ENCODE assay signal across 23 cellular contexts in the genomic region with DNA sequence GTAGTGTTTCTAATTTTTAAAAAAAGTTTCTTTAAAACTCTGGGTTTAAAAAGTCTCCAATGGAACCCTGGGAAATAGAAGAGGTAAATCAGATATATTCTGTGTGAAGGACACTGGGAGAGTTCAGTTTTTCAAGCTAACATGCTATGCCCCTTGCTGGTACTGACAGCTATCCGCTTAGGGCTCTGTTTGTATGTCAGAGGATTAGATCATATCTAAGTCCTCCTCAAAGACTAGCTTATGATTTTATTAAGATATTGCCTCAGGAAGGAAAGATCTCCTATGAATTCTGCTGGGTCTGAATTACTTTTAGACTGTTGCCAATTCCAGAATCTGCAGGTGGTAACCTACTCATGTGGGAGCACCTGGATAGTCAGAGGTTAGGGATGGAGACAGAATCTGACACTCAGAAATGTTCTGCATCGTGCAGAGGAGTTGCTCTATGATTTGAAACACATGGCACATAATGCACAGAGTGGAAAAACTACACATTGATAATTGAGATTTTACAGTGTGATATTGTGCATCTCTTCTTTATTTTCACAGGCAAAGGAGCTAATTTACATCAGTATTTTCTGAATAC.
"Had no signal": no experiment of that assay in that cellular context is flagged by ENCODE, and none has a peak within 500 bp of the region (broad histone marks: within the 10 kb centered on the region; RNA-seq: fewer than 3 reads in every experiment).

No MANE protein-coding gene starts in this region.

- H3K4me3 ChIP-seq: gastroesophageal sphincter, heart left ventricle, mucosa of descending colon, sigmoid colon, smooth muscle cell, testis, vagina had no signal

- DNase-seq: activated CD4-positive, alpha-beta T cell treated with anti-CD3 and anti-CD28 coated beads, Interleukin-2, amount 10 ng/mL, durations not matched to agents 7 days and 5 days; activated CD4-positive, CD25-positive, alpha-beta regulatory T cell treated with anti-CD3 and anti-CD28 coated beads, Interleukin-2, amount 50 U/mL, for 72 hours; activated CD8-positive, alpha-beta memory T cell treated with anti-CD3 and anti-CD28 coated beads, Interleukin-2, amount 10 ng/mL, durations not matched to agents 7 days and 5 days; activated CD8-positive, alpha-beta T cell treated with anti-CD3 and anti-CD28 coated beads for 36 hours; activated effector memory CD4-positive, alpha-beta T cell treated with anti-CD3 and anti-CD28 coated beads, Interleukin-2, amount 50 U/mL, for 16 hours; activated naive CD4-positive, alpha-beta T cell treated with anti-CD3 and anti-CD28 coated beads, Interleukin-2, amount 10 ng/mL, durations not matched to agents 7 days and 5 days; activated T-cell treated with anti-CD3 and anti-CD28 coated beads for 4 hours; cerebellar nuclear complex; cortex of kidney; heart left ventricle; left colon; mucosa of descending colon; occipital lobe; posterior cingulate gyrus; sigmoid colon; stimulated activated CD4-positive, alpha-beta T cell treated with anti-CD3 and anti-CD28 coated beads, Interleukin-4, amount 100 ng/mL, for 1 hour; stimulated activated naive CD4-positive, alpha-beta T cell; testis; trophoblast cell; WERI-Rb-1 had no signal

- ATAC-seq: activated CD8-positive, alpha-beta memory T cell treated with anti-CD3 and anti-CD28 coated beads, Interleukin-2, amount 10 ng/mL, durations not matched to agents 7 days and 5 days; activated CD8-positive, alpha-beta T cell treated with anti-CD3 and anti-CD28 coated beads for 36 hours; gastroesophageal sphincter; heart left ventricle; left colon; mucosa of descending colon had no signal

- H3K9me3 ChIP-seq: gastroesophageal sphincter, heart left ventricle, sigmoid colon, testis, vagina had no signal

- H3K27ac ChIP-seq: gastroesophageal sphincter, heart left ventricle, testis, vagina, WERI-Rb-1 had no signal

- H3K36me3 ChIP-seq: gastroesophageal sphincter, heart left ventricle, sigmoid colon, vagina, WERI-Rb-1 had no signal

- H3K4me1 ChIP-seq: gastroesophageal sphincter, heart left ventricle, sigmoid colon, testis, vagina had no signal

- H3K27me3 ChIP-seq: gastroesophageal sphincter, heart left ventricle, sigmoid colon, testis, vagina had no signal

- H3K4me2 ChIP-seq: smooth muscle cell had no signal
